In the genomic region with DNA sequence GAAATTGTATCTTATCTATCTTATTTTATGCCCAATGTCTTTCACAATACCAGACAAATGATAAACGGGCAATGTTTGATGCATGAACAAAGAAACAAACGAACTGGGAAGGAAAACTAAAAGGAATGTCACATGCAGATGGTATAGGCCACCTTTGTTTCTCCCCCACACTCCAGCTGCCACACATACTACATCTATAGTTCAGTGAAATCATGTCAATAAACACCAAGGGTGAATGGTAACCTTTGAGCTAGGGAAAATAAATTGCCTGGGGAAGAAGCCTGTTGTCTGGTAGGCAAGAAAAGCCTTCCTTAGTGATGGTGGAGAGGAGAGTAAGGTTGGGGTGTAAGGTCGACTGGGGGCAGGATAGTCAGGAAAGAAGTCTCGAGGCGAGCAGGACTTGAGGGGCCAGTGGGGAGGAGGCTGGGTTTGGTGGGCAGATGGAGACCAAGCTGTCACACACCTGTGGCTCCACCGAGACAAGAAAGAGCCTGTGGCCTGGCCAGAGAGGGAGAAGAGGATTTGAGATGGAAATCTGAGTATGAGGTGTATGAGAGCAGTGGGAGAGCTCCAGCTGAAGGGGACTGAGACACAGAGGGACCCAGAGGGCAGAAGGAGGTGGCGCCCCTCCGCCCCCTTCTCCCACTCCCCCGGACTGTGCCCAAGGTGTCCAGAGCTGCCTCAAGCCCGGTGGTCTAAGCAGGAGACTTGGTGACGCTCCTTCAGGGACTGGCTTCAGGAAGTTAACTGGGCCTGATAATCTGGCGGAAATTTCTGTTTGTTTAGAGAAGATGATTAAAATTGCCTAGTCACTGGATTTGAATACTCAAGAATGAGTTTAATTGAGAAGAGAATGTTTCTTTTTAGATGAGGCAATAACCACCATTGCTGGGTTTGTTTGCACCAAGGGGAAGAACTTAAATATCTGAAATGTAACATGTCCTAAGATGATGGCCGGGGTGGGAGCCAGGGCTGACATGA, we compare ENCODE assay signal across 1 cellular context.
TF ChIP-seq lines count a peak whose summit lies in the region.

No MANE protein-coding gene starts in this region.

TF ChIP-seq in K562, 482 proteins besides CTCF, POLR2A, EP300 and RAD21 (continues in another document):
- TF ChIP-seq, protein P1, sequence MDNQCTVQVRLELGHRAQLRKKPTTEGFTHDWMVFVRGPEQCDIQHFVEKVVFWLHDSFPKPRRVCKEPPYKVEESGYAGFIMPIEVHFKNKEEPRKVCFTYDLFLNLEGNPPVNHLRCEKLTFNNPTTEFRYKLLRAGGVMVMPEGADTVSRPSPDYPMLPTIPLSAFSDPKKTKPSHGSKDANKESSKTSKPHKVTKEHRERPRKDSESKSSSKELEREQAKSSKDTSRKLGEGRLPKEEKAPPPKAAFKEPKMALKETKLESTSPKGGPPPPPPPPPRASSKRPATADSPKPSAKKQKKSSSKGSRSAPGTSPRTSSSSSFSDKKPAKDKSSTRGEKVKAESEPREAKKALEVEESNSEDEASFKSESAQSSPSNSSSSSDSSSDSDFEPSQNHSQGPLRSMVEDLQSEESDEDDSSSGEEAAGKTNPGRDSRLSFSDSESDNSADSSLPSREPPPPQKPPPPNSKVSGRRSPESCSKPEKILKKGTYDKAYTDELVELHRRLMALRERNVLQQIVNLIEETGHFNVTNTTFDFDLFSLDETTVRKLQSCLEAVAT (IDR thresholded peaks at IDR 0.05), result no peak
- no peak for TF ChIP-seq PCBP1 (IDR thresholded peaks at IDR 0.05; ENCODE audit: low read depth, low read length, poor library complexity, severe bottlenecking)
- no peak for TF ChIP-seq ZZZ3 (IDR thresholded peaks at IDR 0.05)
- TF ChIP-seq SPI1 (IDR thresholded peaks at IDR 0.05; ENCODE audit: borderline replicate concordance, low read depth, low read length), result no peak
- no peak for TF ChIP-seq PHB2 (IDR thresholded peaks at IDR 0.05; ENCODE audit: low read depth)
- TF ChIP-seq MAFG (tag; conservative IDR thresholded peaks at IDR 0.05), result peak; percentile 75
- no peak for TF ChIP-seq DMBX1 (CRISPR knock-in tag; IDR thresholded peaks at IDR 0.05; ENCODE audit: borderline replicate concordance)
- no peak for TF ChIP-seq ESRRB (CRISPR knock-in tag; IDR thresholded peaks at IDR 0.05; ENCODE audit: borderline replicate concordance)
- TF ChIP-seq, protein P2, sequence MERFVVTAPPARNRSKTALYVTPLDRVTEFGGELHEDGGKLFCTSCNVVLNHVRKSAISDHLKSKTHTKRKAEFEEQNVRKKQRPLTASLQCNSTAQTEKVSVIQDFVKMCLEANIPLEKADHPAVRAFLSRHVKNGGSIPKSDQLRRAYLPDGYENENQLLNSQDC (CRISPR knock-in tag; IDR thresholded peaks at IDR 0.05), result no peak
- no peak for TF ChIP-seq SMARCA5 (IDR thresholded peaks at IDR 0.05)
- TF ChIP-seq CC2D1A (IDR thresholded peaks at IDR 0.05), result no peak
- TF ChIP-seq NR2C1 (IDR thresholded peaks at IDR 0.05), result no peak
- TF ChIP-seq NR2C1 (tag; IDR thresholded peaks at IDR 0.05), result no peak
- no peak for TF ChIP-seq CREB3 (tag; conservative IDR thresholded peaks at IDR 0.05; ENCODE audit: low read depth)
- TF ChIP-seq ZNF121 (CRISPR knock-in tag; conservative IDR thresholded peaks at IDR 0.05), result no peak
- TF ChIP-seq MAFF (IDR thresholded peaks at IDR 0.05; ENCODE audit: low read length), result no peak; the same call in 1 of the 2 replicates
- no peak for TF ChIP-seq ETS2 (tag; IDR thresholded peaks at IDR 0.05; ENCODE audit: borderline replicate concordance, poor library complexity, severe bottlenecking)
- TF ChIP-seq YBX1 (IDR thresholded peaks at IDR 0.05), result no peak
- no peak for TF ChIP-seq ZC3H11A (IDR thresholded peaks at IDR 0.05; ENCODE audit: low read depth, low read length)
- TF ChIP-seq, protein P3, sequence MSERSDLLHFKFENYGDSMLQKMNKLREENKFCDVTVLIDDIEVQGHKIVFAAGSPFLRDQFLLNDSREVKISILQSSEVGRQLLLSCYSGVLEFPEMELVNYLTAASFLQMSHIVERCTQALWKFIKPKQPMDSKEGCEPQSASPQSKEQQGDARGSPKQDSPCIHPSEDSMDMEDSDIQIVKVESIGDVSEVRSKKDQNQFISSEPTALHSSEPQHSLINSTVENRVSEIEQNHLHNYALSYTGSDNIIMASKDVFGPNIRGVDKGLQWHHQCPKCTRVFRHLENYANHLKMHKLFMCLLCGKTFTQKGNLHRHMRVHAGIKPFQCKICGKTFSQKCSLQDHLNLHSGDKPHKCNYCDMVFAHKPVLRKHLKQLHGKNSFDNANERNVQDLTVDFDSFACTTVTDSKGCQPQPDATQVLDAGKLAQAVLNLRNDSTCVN (CRISPR knock-in tag; IDR thresholded peaks at IDR 0.05), result no peak
- TF ChIP-seq ZNF311 (CRISPR knock-in tag; IDR thresholded peaks at IDR 0.05), result no peak
- no peak for TF ChIP-seq HDAC6 (IDR thresholded peaks at IDR 0.05; ENCODE audit: low read depth, low read length)
- TF ChIP-seq CEBPB (tag; IDR thresholded peaks at IDR 0.05), result peak; percentile 45
- TF ChIP-seq SAFB2 (IDR thresholded peaks at IDR 0.05; ENCODE audit: borderline replicate concordance, low read depth, low read length, severe bottlenecking), result no peak
- no peak for TF ChIP-seq TEAD1 (CRISPR knock-in tag; IDR thresholded peaks at IDR 0.05)
- no peak for TF ChIP-seq ZC3H8 (IDR thresholded peaks at IDR 0.05)
- no peak for TF ChIP-seq CTBP1 (IDR thresholded peaks at IDR 0.05; ENCODE audit: borderline replicate concordance)
- TF ChIP-seq, protein P4, sequence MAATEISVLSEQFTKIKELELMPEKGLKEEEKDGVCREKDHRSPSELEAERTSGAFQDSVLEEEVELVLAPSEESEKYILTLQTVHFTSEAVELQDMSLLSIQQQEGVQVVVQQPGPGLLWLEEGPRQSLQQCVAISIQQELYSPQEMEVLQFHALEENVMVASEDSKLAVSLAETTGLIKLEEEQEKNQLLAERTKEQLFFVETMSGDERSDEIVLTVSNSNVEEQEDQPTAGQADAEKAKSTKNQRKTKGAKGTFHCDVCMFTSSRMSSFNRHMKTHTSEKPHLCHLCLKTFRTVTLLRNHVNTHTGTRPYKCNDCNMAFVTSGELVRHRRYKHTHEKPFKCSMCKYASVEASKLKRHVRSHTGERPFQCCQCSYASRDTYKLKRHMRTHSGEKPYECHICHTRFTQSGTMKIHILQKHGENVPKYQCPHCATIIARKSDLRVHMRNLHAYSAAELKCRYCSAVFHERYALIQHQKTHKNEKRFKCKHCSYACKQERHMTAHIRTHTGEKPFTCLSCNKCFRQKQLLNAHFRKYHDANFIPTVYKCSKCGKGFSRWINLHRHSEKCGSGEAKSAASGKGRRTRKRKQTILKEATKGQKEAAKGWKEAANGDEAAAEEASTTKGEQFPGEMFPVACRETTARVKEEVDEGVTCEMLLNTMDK (IDR thresholded peaks at IDR 0.05; ENCODE audit: borderline replicate concordance, insufficient read depth, low read depth, low read length, poor library complexity, severe bottlenecking), result no peak
- no peak for TF ChIP-seq UBTF (IDR thresholded peaks at IDR 0.05; ENCODE audit: borderline replicate concordance in 1 of 2, low read depth in 2 of 2, low read length in 2 of 2)
- no peak for TF ChIP-seq ZKSCAN1 (IDR thresholded peaks at IDR 0.05; ENCODE audit: low read depth, low read length)
- peak; percentile 60 for TF ChIP-seq NFE2 (IDR thresholded peaks at IDR 0.05; ENCODE audit: low read depth)
- no peak for TF ChIP-seq CEBPG (CRISPR knock-in tag; IDR thresholded peaks at IDR 0.05)
- peak; percentile 26 to 51; a peak in 2 of 4 replicates for TF ChIP-seq CEBPG (tag; conservative IDR thresholded peaks at IDR 0.05 in 1 of 2, IDR thresholded peaks at IDR 0.05 in 1 of 2)
- TF ChIP-seq, protein P5, sequence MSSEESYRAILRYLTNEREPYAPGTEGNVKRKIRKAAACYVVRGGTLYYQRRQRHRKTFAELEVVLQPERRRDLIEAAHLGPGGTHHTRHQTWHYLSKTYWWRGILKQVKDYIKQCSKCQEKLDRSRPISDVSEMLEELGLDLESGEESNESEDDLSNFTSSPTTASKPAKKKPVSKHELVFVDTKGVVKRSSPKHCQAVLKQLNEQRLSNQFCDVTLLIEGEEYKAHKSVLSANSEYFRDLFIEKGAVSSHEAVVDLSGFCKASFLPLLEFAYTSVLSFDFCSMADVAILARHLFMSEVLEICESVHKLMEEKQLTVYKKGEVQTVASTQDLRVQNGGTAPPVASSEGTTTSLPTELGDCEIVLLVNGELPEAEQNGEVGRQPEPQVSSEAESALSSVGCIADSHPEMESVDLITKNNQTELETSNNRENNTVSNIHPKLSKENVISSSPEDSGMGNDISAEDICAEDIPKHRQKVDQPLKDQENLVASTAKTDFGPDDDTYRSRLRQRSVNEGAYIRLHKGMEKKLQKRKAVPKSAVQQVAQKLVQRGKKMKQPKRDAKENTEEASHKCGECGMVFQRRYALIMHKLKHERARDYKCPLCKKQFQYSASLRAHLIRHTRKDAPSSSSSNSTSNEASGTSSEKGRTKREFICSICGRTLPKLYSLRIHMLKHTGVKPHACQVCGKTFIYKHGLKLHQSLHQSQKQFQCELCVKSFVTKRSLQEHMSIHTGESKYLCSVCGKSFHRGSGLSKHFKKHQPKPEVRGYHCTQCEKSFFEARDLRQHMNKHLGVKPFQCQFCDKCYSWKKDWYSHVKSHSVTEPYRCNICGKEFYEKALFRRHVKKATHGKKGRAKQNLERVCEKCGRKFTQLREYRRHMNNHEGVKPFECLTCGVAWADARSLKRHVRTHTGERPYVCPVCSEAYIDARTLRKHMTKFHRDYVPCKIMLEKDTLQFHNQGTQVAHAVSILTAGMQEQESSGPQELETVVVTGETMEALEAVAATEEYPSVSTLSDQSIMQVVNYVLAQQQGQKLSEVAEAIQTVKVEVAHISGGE (CRISPR knock-in tag; IDR thresholded peaks at IDR 0.05), result no peak
- TF ChIP-seq GABPB2 (CRISPR knock-in tag; conservative IDR thresholded peaks at IDR 0.05), result no peak
- 0 out of 2 replicates have a peak, but pooled peaks have one; percentile 31 for TF ChIP-seq SP1 (CRISPR knock-in tag; IDR thresholded peaks at IDR 0.05)
- no peak for TF ChIP-seq FOXA3 (CRISPR knock-in tag; conservative IDR thresholded peaks at IDR 0.05 in 1 of 2, IDR thresholded peaks at IDR 0.05 in 1 of 2)
- peak; percentile 28; the same call in 1 of the 2 replicates for TF ChIP-seq MAFK (IDR thresholded peaks at IDR 0.05; ENCODE audit: low read length)
- no peak for TF ChIP-seq GMEB1 (CRISPR knock-in tag; IDR thresholded peaks at IDR 0.05)
- no peak for TF ChIP-seq EZH2 (IDR thresholded peaks at IDR 0.05; ENCODE audit: borderline replicate concordance, low read depth, low read length)
- TF ChIP-seq CBX3 (IDR thresholded peaks at IDR 0.05; ENCODE audit: borderline replicate concordance in 1 of 2, low read length in 2 of 2), result no peak
- TF ChIP-seq ZNF12 (CRISPR knock-in tag; IDR thresholded peaks at IDR 0.05), result no peak
- TF ChIP-seq GATAD2B (IDR thresholded peaks at IDR 0.05; ENCODE audit: borderline replicate concordance), result no peak
- TF ChIP-seq FOSL1 (tag; conservative IDR thresholded peaks at IDR 0.05), result no peak
- no peak for TF ChIP-seq KLF6 (CRISPR knock-in tag; IDR thresholded peaks at IDR 0.05; ENCODE audit: borderline replicate concordance)
- no peak for TF ChIP-seq BRCA1 (IDR thresholded peaks at IDR 0.05)
- TF ChIP-seq BRCA1 (CRISPR knock-in tag; IDR thresholded peaks at IDR 0.05), result no peak
- no peak for TF ChIP-seq TFAP4 (CRISPR knock-in tag; IDR thresholded peaks at IDR 0.05; ENCODE audit: borderline replicate concordance)
- no peak for TF ChIP-seq RBFOX2 (IDR thresholded peaks at IDR 0.05; ENCODE audit: low read depth, low read length)
- TF ChIP-seq THAP7 (CRISPR knock-in tag; IDR thresholded peaks at IDR 0.05), result no peak
- no peak for TF ChIP-seq OTX1 (CRISPR knock-in tag; IDR thresholded peaks at IDR 0.05)
- no peak for TF ChIP-seq ZNF232 (CRISPR knock-in tag; IDR thresholded peaks at IDR 0.05)
